In genomic region chr3:31622636-31623288, GRCh38 we compare ENCODE assay signal across 16 cellular contexts.
DNase-seq lines count a peak whose midpoint lies in the region; ATAC-seq, FAIRE-seq and TF ChIP-seq lines count a peak whose summit lies in the region.
"Had no signal": no experiment of that assay in that cellular context is flagged by ENCODE, and none has a peak within 500 bp of the region (broad histone marks: within the 10 kb centered on the region; RNA-seq: fewer than 3 reads in every experiment).

No MANE protein-coding gene starts in this region.

- H3K27me3 Mint-ChIP-seq in IgD-negative memory B cell = peaks cover 3% of the 10 kb centered on the region
- no peaks in the 10 kb centered on the region for H3K27me3 Mint-ChIP-seq in naive thymus-derived CD8-positive, alpha-beta T cell
- H3K27me3 Mint-ChIP-seq: activated CD4-positive, alpha-beta T cell treated with anti-CD3 and anti-CD28 coated beads, Interleukin-2, amount 10 ng/mL, durations not matched to agents 24 days and 14 days had no signal

- POLR2A ChIA-PET in naive thymus-derived CD8-positive, alpha-beta T cell (lab: Charles Lee) = no interaction called here

- peak overlapping the region in 1 of 4 donors; percentile 23 for H3K4me3 Mint-ChIP-seq in IgD-negative memory B cell
- H3K4me3 Mint-ChIP-seq in naive thymus-derived CD8-positive, alpha-beta T cell = no peak overlapping the region
- H3K4me3 Mint-ChIP-seq: activated CD4-positive, alpha-beta T cell treated with anti-CD3 and anti-CD28 coated beads, Interleukin-2, amount 10 ng/mL, durations not matched to agents 24 days and 14 days; stimulated activated effector memory CD8-positive, alpha-beta T cell treated with anti-CD3 and anti-CD28 coated beads, Interleukin-12 subunit alpha, Interleukin-12 subunit beta, amount 100 ng/mL, for 72 hours had no signal

- no peaks in the 10 kb centered on the region for H3K9me3 Mint-ChIP-seq in IgD-negative memory B cell
- no peaks in the 10 kb centered on the region for H3K9me3 Mint-ChIP-seq in naive thymus-derived CD8-positive, alpha-beta T cell
- H3K9me3 Mint-ChIP-seq: activated CD4-positive, alpha-beta T cell treated with anti-CD3 and anti-CD28 coated beads, Interleukin-2, amount 10 ng/mL, durations not matched to agents 24 days and 14 days; stimulated activated effector memory CD8-positive, alpha-beta T cell treated with anti-CD3 and anti-CD28 coated beads, Interleukin-12 subunit alpha, Interleukin-12 subunit beta, amount 100 ng/mL, for 72 hours had no signal

- TF ChIP-seq POLR2A in GM18505 (IDR thresholded peaks at IDR 0.05; ENCODE audit: borderline replicate concordance, extremely low read depth, insufficient read depth, insufficient read length) = no peak

- H3K36me3 ChIP-seq in lower lobe of right lung = peaks cover 80% of the 10 kb centered on the region
- H3K36me3 ChIP-seq: ovary had no signal

- no peak overlapping the region for H3K4me3 ChIP-seq in lower lobe of right lung
- H3K4me3 ChIP-seq: heart right ventricle, ovary had no signal

- no peak for TF ChIP-seq CTCF in lower lobe of right lung (IDR thresholded peaks at IDR 0.05)

- ATAC-seq in GM18505 (IDR thresholded peaks at IDR 0.05; ENCODE audit: unreplicated experiment) (peak; percentile 64), GM19455 (IDR thresholded peaks at IDR 0.05; ENCODE audit: unreplicated experiment) (peak; percentile 56), HG02870 (IDR thresholded peaks at IDR 0.05; ENCODE audit: unreplicated experiment) (peak; percentile 58), lower lobe of right lung (no peak)
- no peak for ATAC-seq in naive thymus-derived CD8-positive, alpha-beta T cell
- ATAC-seq: heart right ventricle; SK-N-SH treated with all-trans-retinoic acid at 6 μM for 48 hours; stimulated activated effector memory CD8-positive, alpha-beta T cell treated with anti-CD3 and anti-CD28 coated beads, Interleukin-12 subunit alpha, Interleukin-12 subunit beta, amount 100 ng/mL, for 72 hours had no signal

- no peaks in the 10 kb centered on the region for H3K9me3 ChIP-seq in lower lobe of right lung
- H3K9me3 ChIP-seq: heart right ventricle, ovary had no signal

- no peak overlapping the region for H3K27ac ChIP-seq in lower lobe of right lung
- H3K27ac ChIP-seq: heart right ventricle, ovary had no signal

- H3K36me3 Mint-ChIP-seq in IgD-negative memory B cell = peaks cover 14% of the 10 kb centered on the region
- H3K36me3 Mint-ChIP-seq in naive thymus-derived CD8-positive, alpha-beta T cell = peaks cover 8 to 87% (median 40%) of the 10 kb centered on the region in 3 donors

- DNase-seq in naive thymus-derived CD8-positive, alpha-beta T cell = no peak
- DNase-seq in frontal cortex (ENCODE audit: low spot score in 2 of 2) = no peak
- no peak for DNase-seq in lower lobe of right lung
- DNase-seq in NCI-H774 (lab: John Stamatoyannopoulos, UW) = no peak
- DNase-seq: activated CD4-positive, alpha-beta T cell treated with anti-CD3 and anti-CD28 coated beads, Interleukin-2, amount 10 ng/mL, durations not matched to agents 24 days and 14 days; activated gamma-delta T cell; heart right ventricle; NCI-H1417; ovary had no signal

- no peaks in the 10 kb centered on the region for H3K27me3 ChIP-seq in lower lobe of right lung (ENCODE audit: low read depth)
- H3K27me3 ChIP-seq: heart right ventricle, ovary had no signal

- peaks cover 26 to 34% (median 32%) of the 10 kb centered on the region in 3 donors for H3K4me1 Mint-ChIP-seq in IgD-negative memory B cell
- H3K4me1 Mint-ChIP-seq in naive thymus-derived CD8-positive, alpha-beta T cell = peaks cover 7 to 25% (median 14%) of the 10 kb centered on the region in 4 donors

- H3K27ac Mint-ChIP-seq in IgD-negative memory B cell = peak overlapping the region; percentile 17 to 59 (median 27)
- H3K27ac Mint-ChIP-seq in naive thymus-derived CD8-positive, alpha-beta T cell = peak overlapping the region in 1 of 10 donors; percentile 70
- H3K27ac Mint-ChIP-seq: activated CD4-positive, alpha-beta T cell treated with anti-CD3 and anti-CD28 coated beads, Interleukin-2, amount 10 ng/mL, durations not matched to agents 24 days and 14 days; stimulated activated effector memory CD8-positive, alpha-beta T cell treated with anti-CD3 and anti-CD28 coated beads, Interleukin-12 subunit alpha, Interleukin-12 subunit beta, amount 100 ng/mL, for 72 hours had no signal

- no peaks in the 10 kb centered on the region for H3K4me1 ChIP-seq in lower lobe of right lung

- FAIRE-seq in frontal cortex (lab: Jason Lieb, UNC) = no peak
- FAIRE-seq: endothelial cell of umbilical vein had no signal

- intact Hi-C loops in lower lobe of right lung (cut with DNase I) = no loop called here

Comparison
In these comparisons a context has a peak if more than half of its experiments do, and no peak if none do; other contexts are left out.
1. ATAC-seq: peak in GM18505 (single experiment), GM19455 (single experiment) and HG02870 (single experiment); none in naive thymus-derived CD8-positive, alpha-beta T cell (0 of 2) and lower lobe of right lung (0 of 2).